In genomic region chr17:76250141-76250540, GRCh38 we compare ENCODE assay signal across 21 cellular contexts. TPM values are rescaled to one million over a fixed set of nuclear protein-coding genes. Genes with fewer than 3 reads are reported as not detected.
"Had no signal": no experiment of that assay in that cellular context is flagged by ENCODE, and none has a peak within 500 bp of the region (broad histone marks: within the 10 kb centered on the region; RNA-seq: fewer than 3 reads in every experiment).

No MANE protein-coding gene starts in this region.

- H3K4me3 Mint-ChIP-seq: activated B cell treated with CpG ODN at 0.5 μM for 24 hours; activated T-cell treated with anti-CD3 and anti-CD28 coated beads, Interleukin-2, amount 50 U/mL, for 4 hours; activated T-helper 17 cell treated with anti-CD3 and anti-CD28 coated beads, Interleukin-2, amount 50 U/mL, for 72 hours; central memory CD8-positive, alpha-beta T cell; nephron; stimulated activated naive B cell treated with anti-CD40 and anti-IgM and Interleukin-4, amounts not matched to agents 10 μg/mL and 1 μg/mL and 100 μg/mL, for 72 hours; T-helper 2 cell treated with Interferon-gamma antibody and Interleukin-4, amounts not matched to agents 5 μg/mL and 100 μg/mL, for 36 hours had no signal

- H3K27ac Mint-ChIP-seq: activated B cell treated with CpG ODN at 0.5 μM for 24 hours; activated T-helper 17 cell treated with anti-CD3 and anti-CD28 coated beads, Interleukin-2, amount 50 U/mL, for 72 hours; nephron; progenitor cell of endocrine pancreas; stimulated activated naive B cell treated with anti-CD40 and anti-IgM and Interleukin-4, amounts not matched to agents 10 μg/mL and 1 μg/mL and 100 μg/mL, for 72 hours; T-helper 2 cell treated with Interferon-gamma antibody and Interleukin-4, amounts not matched to agents 5 μg/mL and 100 μg/mL, for 36 hours had no signal

- H3K9me3 Mint-ChIP-seq: activated B cell treated with CpG ODN at 0.5 μM for 24 hours; activated T-cell treated with anti-CD3 and anti-CD28 coated beads, Interleukin-2, amount 50 U/mL, for 4 hours; activated T-helper 17 cell treated with anti-CD3 and anti-CD28 coated beads, Interleukin-2, amount 50 U/mL, for 72 hours; central memory CD8-positive, alpha-beta T cell; nephron; T-helper 2 cell treated with Interferon-gamma antibody and Interleukin-4, amounts not matched to agents 5 μg/mL and 100 μg/mL, for 36 hours had no signal

- H3K27me3 Mint-ChIP-seq: activated T-helper 17 cell treated with anti-CD3 and anti-CD28 coated beads, Interleukin-2, amount 50 U/mL, for 72 hours; central memory CD8-positive, alpha-beta T cell; progenitor cell of endocrine pancreas had no signal

- DNase-seq: activated B cell treated with CpG ODN at 0.5 μM for 24 hours; activated CD8-positive, alpha-beta memory T cell treated with anti-CD3 and anti-CD28 coated beads, Interleukin-2, amount 50 U/mL, for 4 hours; activated gamma-delta T cell treated with Interleukin-2 at 50 U/mL for 16 hours; activated T-cell treated with anti-CD3 and anti-CD28 coated beads, Interleukin-2, amount 50 U/mL, for 4 hours; anterior cingulate cortex; effector CD8-positive, alpha-beta T cell; glutamatergic neuron; left lung; ovary; right lobe of liver; stimulated activated naive B cell treated with anti-CD40 and anti-IgM and Interleukin-4, amounts not matched to agents 10 μg/mL and 1 μg/mL and 100 μg/mL, for 72 hours; stomach; T-helper 1 cell; thyroid gland; upper lobe of left lung had no signal

- ATAC-seq: activated T-cell treated with anti-CD3 and anti-CD28 coated beads, Interleukin-2, amount 50 U/mL, for 4 hours; activated T-helper 17 cell treated with anti-CD3 and anti-CD28 coated beads, Interleukin-2, amount 50 U/mL, for 72 hours; left lung; right lobe of liver; stimulated activated naive B cell treated with anti-CD40 and anti-IgM and Interleukin-4, amounts not matched to agents 10 μg/mL and 1 μg/mL and 100 μg/mL, for 72 hours had no signal

- H3K36me3 Mint-ChIP-seq: stimulated activated naive B cell treated with anti-CD40 and anti-IgM and Interleukin-4, amounts not matched to agents 10 μg/mL and 1 μg/mL and 100 μg/mL, for 72 hours had no signal

RNA-seq across cellular contexts. Expression of gene RNF157, which starts 9.8 kb away (rescaled TPM):
- total RNA-seq: bronchial epithelial cell had no signal
